In genomic region chr11:64803163-64803845, GRCh38 we compare ENCODE assay signal across 8 cellular contexts. TPM values are rescaled to one million over a fixed set of nuclear protein-coding genes. Genes with fewer than 3 reads are reported as not detected.
DNase-seq lines count a peak whose midpoint lies in the region; ATAC-seq and TF ChIP-seq lines count a peak whose summit lies in the region.

Gene MAP4K2 (minus strand): TSS chr11:64803214. CDS start chr11:64803149, 65 bp downstream.

- peak within 1 kb of the TSS; percentile 82 for H2AFZ ChIP-seq in MM.1S (ENCODE audit: low read length)
- peak within 1 kb of the TSS; percentile 75 for H2AFZ ChIP-seq in SK-N-SH (ENCODE audit: low read depth)

- POLR2A ChIA-PET in SK-N-SH (lab: Yijun Ruan, JAX): no interaction called here

- WGBS in SK-N-SH (ENCODE audit: low lambda C conversion rate): under 1% methylated on average over 14 of the region's 57 CpGs
- WGBS in gastroesophageal sphincter (ENCODE audit: low coverage in 1 of 2), 2 donors: 0% methylated on average over 10 to 13 of the region's 57 CpGs

- H3K4me1 ChIP-seq in MM.1S (ENCODE audit: low read length) (peaks cover 6% of the 10 kb centered on the region; the same call in 1 of the 2 replicates), SK-N-SH (ENCODE audit: control insufficient read depth in 1 of 2, insufficient read depth in 2 of 2, low read depth in 1 of 2, low read length in 1 of 2) (peaks cover 7 to 20% of the 10 kb centered on the region in 2 experiments; a peak in 2 of 4 replicates), gastroesophageal sphincter (peaks cover 0 to 40% (median 22%) of the 10 kb centered on the region in 3 donors)

- H3F3A ChIP-seq in MM.1S (ENCODE audit: insufficient read depth, low read length): peaks cover 6% of the 10 kb centered on the region; the same call in 1 of the 2 replicates
- peaks cover 3% of the 10 kb centered on the region for H3F3A ChIP-seq in SK-N-SH (replicated peaks; ENCODE audit: insufficient read depth)

- peak within 1 kb of the TSS; percentile 85 for H3K4me3 Mint-ChIP-seq in activated naive CD4-positive, alpha-beta T cell treated with anti-CD3 and anti-CD28 coated beads, Interleukin-2, amount 10 ng/mL, durations not matched to agents 7 days and 5 days

- H3K9me2 ChIP-seq in MM.1S (replicated peaks; ENCODE audit: insufficient read depth, low read length) (no peaks in the 10 kb centered on the region), SK-N-SH (no peaks in the 10 kb centered on the region)

- no peak for TF ChIP-seq CTCF in MM.1S (IDR thresholded peaks at IDR 0.05; ENCODE audit: low read length)
- TF ChIP-seq CTCF in SK-N-SH (IDR thresholded peaks at IDR 0.05): peak; percentile 38
- TF ChIP-seq CTCF in gastroesophageal sphincter (IDR thresholded peaks at IDR 0.05): peak in 2 of 4 experiments; percentile 39 to 41

- H3K9ac ChIP-seq in MM.1S (ENCODE audit: low read length) (peak within 1 kb of the TSS; percentile 60), SK-N-SH (peak within 1 kb of the TSS; percentile 81)

- peak within 1 kb of the TSS; percentile 87 for H3K27ac Mint-ChIP-seq in activated naive CD4-positive, alpha-beta T cell treated with anti-CD3 and anti-CD28 coated beads, Interleukin-2, amount 10 ng/mL, durations not matched to agents 7 days and 5 days

- H3K9me3 Mint-ChIP-seq in activated naive CD4-positive, alpha-beta T cell treated with anti-CD3 and anti-CD28 coated beads, Interleukin-2, amount 10 ng/mL, durations not matched to agents 7 days and 5 days: no peaks in the 10 kb centered on the region

- H3K79me2 ChIP-seq in MM.1S (ENCODE audit: low read length) (no peaks in the 10 kb centered on the region), SK-N-SH (ENCODE audit: insufficient read depth) (no peaks in the 10 kb centered on the region; the same call in 1 of the 2 replicates)

- H3K4me2 ChIP-seq in MM.1S (ENCODE audit: low read depth, low read length): peak within 1 kb of the TSS; percentile 86
- H3K4me2 ChIP-seq in SK-N-SH: peak within 1 kb of the TSS; percentile 89

- DNase-seq in DMS 273 (lab: John Stamatoyannopoulos, UW; ENCODE audit: unreplicated experiment) (peak; percentile 90), MM.1S (peak; percentile 86), SK-N-SH (peak; percentile 98), non-pigmented ciliary epithelial cell (ENCODE audit: low read depth) (peak; percentile 11), substantia nigra (lab: John Stamatoyannopoulos, UW) (peak in 47 of 49 donors; percentile 22 to 94 (median 68))
- peak; percentile 89 for DNase-seq in activated naive CD4-positive, alpha-beta T cell treated with anti-CD3 and anti-CD28 coated beads, Interleukin-2, amount 10 ng/mL, durations not matched to agents 7 days and 5 days

- no peak for TF ChIP-seq POLR2A in gastroesophageal sphincter (IDR thresholded peaks at IDR 0.05)

- H3K27ac ChIP-seq in MM.1S (ENCODE audit: low read length): peak within 1 kb of the TSS; percentile 20; the same call in 1 of the 2 replicates
- peak within 1 kb of the TSS; percentile 89 to 90 for H3K27ac ChIP-seq in SK-N-SH (ENCODE audit: low read depth in 2 of 2, low read length in 1 of 2)
- H3K27ac ChIP-seq in gastroesophageal sphincter: peak within 1 kb of the TSS; percentile 84 to 95 (median 92)
- peak within 1 kb of the TSS; percentile 93 for H3K27ac ChIP-seq in substantia nigra (ENCODE audit: low read depth, low read length, poor library complexity, severe bottlenecking)

- H3K36me3 Mint-ChIP-seq in activated naive CD4-positive, alpha-beta T cell treated with anti-CD3 and anti-CD28 coated beads, Interleukin-2, amount 10 ng/mL, durations not matched to agents 7 days and 5 days: peaks cover 38% of the 10 kb centered on the region

- ATAC-seq in GM21717 (IDR thresholded peaks at IDR 0.05; ENCODE audit: unreplicated experiment): peak; percentile 45
- ATAC-seq in gastroesophageal sphincter: peak; percentile 92

- H3K4me3 ChIP-seq in MM.1S (ENCODE audit: low read length): peak within 1 kb of the TSS; percentile 73
- peak within 1 kb of the TSS; percentile 69 to 78 for H3K4me3 ChIP-seq in SK-N-SH (ENCODE audit: low read depth in 2 of 2, low read length in 1 of 2)
- peak within 1 kb of the TSS; percentile 67 to 73 for H3K4me3 ChIP-seq in gastroesophageal sphincter

- H3K9me3 ChIP-seq in MM.1S (replicated peaks; ENCODE audit: insufficient read depth, low read length) (no peaks in the 10 kb centered on the region), SK-N-SH (no peaks in the 10 kb centered on the region), gastroesophageal sphincter (no peaks in the 10 kb centered on the region)

- TF ChIP-seq RAD21 in SK-N-SH (IDR thresholded peaks at IDR 0.05; ENCODE audit: low read length): no peak

- H4K20me1 ChIP-seq in MM.1S (ENCODE audit: insufficient read depth, low read length) (no peaks in the 10 kb centered on the region), SK-N-SH (ENCODE audit: insufficient read depth) (no peaks in the 10 kb centered on the region)

- TF ChIP-seq EP300 in SK-N-SH (IDR thresholded peaks at IDR 0.05; ENCODE audit: borderline replicate concordance in 1 of 2, low read depth in 1 of 2, low read length in 1 of 2) (no peak), gastroesophageal sphincter (IDR thresholded peaks at IDR 0.05) (no peak)

- CTCF ChIA-PET in SK-N-SH (lab: Yijun Ruan, JAX): interaction anchor here (0.8 to 3.3 kb wide), 7 partner anchors 9 to 115 kb away, joined by 3 to 20 read pairs (median 4); partner anchors contain the start of genes CDC42BPG and RASGRP2
- CTCF ChIA-PET in activated naive CD4-positive, alpha-beta T cell treated with anti-CD3 and anti-CD28 coated beads, Interleukin-2, amount 10 ng/mL, durations not matched to agents 7 days and 5 days (lab: Charles Lee): interaction anchor here (0.6 to 2.0 kb wide), 2 partner anchors 16 to 43 kb away, joined by 3 to 5 read pairs; no protein-coding TSS in a partner anchor

- H3K27me3 ChIP-seq in MM.1S (replicated peaks; ENCODE audit: insufficient read depth, low read length): no peaks in the 10 kb centered on the region
- no peaks in the 10 kb centered on the region for H3K27me3 ChIP-seq in SK-N-SH (ENCODE audit: insufficient read depth)
- no peaks in the 10 kb centered on the region for H3K27me3 ChIP-seq in gastroesophageal sphincter

- H3K36me3 ChIP-seq in MM.1S (replicated peaks; ENCODE audit: insufficient read depth, low read length): no peaks in the 10 kb centered on the region
- peaks cover 0 to 41% of the 10 kb centered on the region in 2 experiments for H3K36me3 ChIP-seq in SK-N-SH (replicated peaks in 1 of 2; ENCODE audit: control insufficient read depth in 1 of 2, insufficient read depth in 2 of 2, low read length in 1 of 2)
- peaks cover 0 to 67% of the 10 kb centered on the region in 2 donors for H3K36me3 ChIP-seq in gastroesophageal sphincter

- H3K4me1 Mint-ChIP-seq in activated naive CD4-positive, alpha-beta T cell treated with anti-CD3 and anti-CD28 coated beads, Interleukin-2, amount 10 ng/mL, durations not matched to agents 7 days and 5 days: peaks cover 41% of the 10 kb centered on the region

- no peaks in the 10 kb centered on the region for H3K27me3 Mint-ChIP-seq in activated naive CD4-positive, alpha-beta T cell treated with anti-CD3 and anti-CD28 coated beads, Interleukin-2, amount 10 ng/mL, durations not matched to agents 7 days and 5 days

TF ChIP-seq in SK-N-SH, 30 proteins besides CTCF, POLR2A, EP300 and RAD21:
- peak; percentile 7; the same call in 1 of the 2 replicates for TF ChIP-seq TAF1 (IDR thresholded peaks at IDR 0.05; ENCODE audit: borderline replicate concordance, low read depth, low read length)
- TF ChIP-seq GABPA (IDR thresholded peaks at IDR 0.05; ENCODE audit: low read depth): 0 out of 2 replicates have a peak, but pooled peaks have one; percentile 32
- peak; percentile 50; the same call in 1 of the 2 replicates for TF ChIP-seq POLR2AphosphoS5 (IDR thresholded peaks at IDR 0.05; ENCODE audit: low read depth, low read length)
- no peak for TF ChIP-seq SMC3 (IDR thresholded peaks at IDR 0.05; ENCODE audit: low read depth, low read length)
- no peak for TF ChIP-seq GATA2 (CRISPR knock-in tag; IDR thresholded peaks at IDR 0.05)
- TF ChIP-seq MXI1 (IDR thresholded peaks at IDR 0.05; ENCODE audit: low read depth, low read length): 0 out of 2 replicates have a peak, but pooled peaks have one; percentile 29
- TF ChIP-seq YY1 (IDR thresholded peaks at IDR 0.05; ENCODE audit: low read depth): no peak
- TF ChIP-seq REST (IDR thresholded peaks at IDR 0.05; ENCODE audit: low read depth, low read length): no peak
- TF ChIP-seq MAX (IDR thresholded peaks at IDR 0.05; ENCODE audit: low read depth): no peak
- TF ChIP-seq FOSL2 (IDR thresholded peaks at IDR 0.05; ENCODE audit: borderline replicate concordance, low read depth): no peak
- TF ChIP-seq ELF1 (IDR thresholded peaks at IDR 0.05): no peak

RNA-seq across cellular contexts. Expression of gene MAP4K2, which starts in this region (rescaled TPM):
- polyA plus RNA-seq in SK-N-SH (2012; rRNA removed): 17.4 and 20.0 TPM in 2 replicates
- polyA plus RNA-seq in SK-N-SH (2012; cell fraction: cytosol; rRNA removed): 6.5 and 10.8 TPM in 2 replicates
- 52.1 and 63.7 TPM in 2 replicates for polyA plus RNA-seq in SK-N-SH (2012; cell fraction: nucleus; rRNA removed)
- total RNA-seq in gastroesophageal sphincter: 10 to 100 TPM; 17.6 to 24.0 (median 19.6) TPM

Comparison
In these comparisons a context has a peak if more than half of its experiments do, and no peak if none do; other contexts are left out.
1. Peak in every context shown above with its lines: DNase-seq, ATAC-seq, H3K4me3 ChIP-seq and H3K27ac ChIP-seq.
2. DNase-seq: peak in every context shown above with its lines; median percentile 98 in SK-N-SH; 90 in DMS 273; 89 in activated naive CD4-positive, alpha-beta T cell treated with anti-CD3 and anti-CD28 coated beads, Interleukin-2, amount 10 ng/mL, durations not matched to agents 7 days and 5 days; 86 in MM.1S; 68 in substantia nigra; 11 in non-pigmented ciliary epithelial cell.
3. H3K27ac ChIP-seq: peak in every context shown above with its lines; median percentile 93 in substantia nigra; 92 in gastroesophageal sphincter; 90 in SK-N-SH; 20 in MM.1S.